Comparison of ENCODE assay signal across 23 cellular contexts in the genomic region with DNA sequence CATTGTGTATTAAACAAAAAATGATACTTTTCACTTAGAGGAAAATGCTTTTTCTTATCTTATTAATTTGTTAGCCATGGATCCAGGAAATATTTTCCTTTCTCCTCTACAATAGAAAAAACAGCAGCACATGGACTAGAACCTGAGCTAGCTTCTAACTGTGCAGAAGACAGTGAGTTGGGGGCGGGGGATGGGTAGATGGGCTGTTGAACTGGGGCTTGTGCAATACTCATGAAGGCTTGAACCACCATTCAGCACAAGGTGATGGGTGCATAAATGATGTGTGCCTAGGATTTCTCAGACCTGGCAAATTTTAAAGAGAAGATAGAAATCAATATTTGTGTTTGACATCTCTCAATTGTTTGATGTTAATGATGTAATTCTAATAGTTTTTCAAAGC. TPM values are rescaled to one million over a fixed set of nuclear protein-coding genes. Genes with fewer than 3 reads are reported as not detected.
DNase-seq lines count a peak whose midpoint lies in the region; ATAC-seq and TF ChIP-seq lines count a peak whose summit lies in the region.
"Had no signal": no experiment of that assay in that cellular context is flagged by ENCODE, and none has a peak within 500 bp of the region (broad histone marks: within the 10 kb centered on the region; RNA-seq: fewer than 3 reads in every experiment).

No MANE protein-coding gene starts in this region.

- H3K27me3 ChIP-seq in right lobe of liver, result no peaks in the 10 kb centered on the region
- H3K27me3 ChIP-seq: BLaER1 treated with 17β-estradiol and CSF1 and Interleukin-3, amounts not matched to agents 10 nM and 100 nM; SJSA1 had no signal

- H3K36me3 Mint-ChIP-seq in WTC11, result no peaks in the 10 kb centered on the region
- H3K36me3 Mint-ChIP-seq: CD4-positive, alpha-beta memory T cell had no signal

- H3K9me3 ChIP-seq in right lobe of liver, result no peaks in the 10 kb centered on the region
- H3K9me3 ChIP-seq: BLaER1 treated with 17β-estradiol and CSF1 and Interleukin-3, amounts not matched to agents 10 nM and 100 nM; Caco-2; SJSA1 had no signal

- no peak for ATAC-seq in left ventricle myocardium superior
- no peak for ATAC-seq in Right ventricle myocardium superior (ENCODE audit: poor library complexity)
- ATAC-seq in WTC11, result no peak
- ATAC-seq in right lobe of liver, result peak; percentile 38 to 73 (median 52)
- no peak for ATAC-seq in HG03432 (IDR thresholded peaks at IDR 0.05; ENCODE audit: unreplicated experiment)
- ATAC-seq: K562 had no signal

- H3K36me3 ChIP-seq in right lobe of liver, result no peaks in the 10 kb centered on the region
- H3K36me3 ChIP-seq: BLaER1 treated with 17β-estradiol and CSF1 and Interleukin-3, amounts not matched to agents 10 nM and 100 nM had no signal

- no peak overlapping the region for H3K4me3 ChIP-seq in right lobe of liver
- H3K4me3 ChIP-seq: BLaER1 treated with 17β-estradiol and CSF1 and Interleukin-3, amounts not matched to agents 10 nM and 100 nM; K562; SJSA1 had no signal

- WGBS in right lobe of liver (ENCODE audit: insufficient coverage, low coverage, low lambda C conversion rate, missing lambda C conversion rate), result no CpG with 5 or more reads among the region's 1 CpG

- no peaks in the 10 kb centered on the region for H3K4me1 ChIP-seq in right lobe of liver
- H3K4me1 ChIP-seq: BLaER1 treated with 17β-estradiol and CSF1 and Interleukin-3, amounts not matched to agents 10 nM and 100 nM; Caco-2; SJSA1 had no signal

- no peaks in the 10 kb centered on the region for H3K4me1 Mint-ChIP-seq in WTC11
- H3K4me1 Mint-ChIP-seq: CD4-positive, alpha-beta memory T cell had no signal

- DNase-seq in left ventricle myocardium superior (peak; percentile 30), Right ventricle myocardium superior (no peak), WTC11 (ENCODE audit: low spot score) (peak; percentile 20), right lobe of liver (peak in 2 of 3 donors; percentile 35 to 60), SK-N-DZ (ENCODE audit: low spot score) (no peak)
- DNase-seq in activated CD4-positive, CD25-positive, alpha-beta regulatory T cell (lab: John Stamatoyannopoulos, UW), result no peak
- no peak for DNase-seq in activated effector memory CD4-positive, alpha-beta T cell treated with Interleukin-2 at 50 U/mL for 16 hours
- DNase-seq: 8988T; Caco-2; CD4-positive, alpha-beta memory T cell; DMS 273 treated with DMSO at 0.1 percent for 48 hours; DMS79 treated with DMSO at 0.1 percent for 48 hours; MM.1S; NCI-H1092; NCI-H1436; NCI-H187 treated with DMSO at 0.1 percent for 48 hours; NCI-H226; NCI-H524; NCI-H774 had no signal

- POLR2A ChIA-PET in WTC11 (lab: Charles Lee), result no interaction called here

- no peak overlapping the region for H3K27ac Mint-ChIP-seq in WTC11
- H3K27ac Mint-ChIP-seq: CD4-positive, alpha-beta memory T cell had no signal

- H3K9me3 Mint-ChIP-seq in WTC11, result no peaks in the 10 kb centered on the region
- H3K9me3 Mint-ChIP-seq: CD4-positive, alpha-beta memory T cell had no signal

- H3K27ac ChIP-seq in right lobe of liver, result no peak overlapping the region
- H3K27ac ChIP-seq: BLaER1 treated with 17β-estradiol and CSF1 and Interleukin-3, amounts not matched to agents 10 nM and 100 nM; SJSA1 had no signal

- H3K27me3 Mint-ChIP-seq in WTC11 (ENCODE audit: low read depth), result no peaks in the 10 kb centered on the region
- H3K27me3 Mint-ChIP-seq: CD4-positive, alpha-beta memory T cell had no signal

- TF ChIP-seq CTCF in WTC11 (IDR thresholded peaks at IDR 0.05) (no peak), right lobe of liver (IDR thresholded peaks at IDR 0.05) (no peak)

- intact Hi-C loops in left ventricle myocardium superior (cut with micrococcal nuclease) (no loop called here), Right ventricle myocardium superior (cut with DNase I) (no loop called here), right lobe of liver (cut with DNase I) (no loop called here)

- TF ChIP-seq POLR2A in right lobe of liver (IDR thresholded peaks at IDR 0.05), result no peak

- CTCF ChIA-PET in WTC11 (lab: Charles Lee), result no interaction called here

- H3K4me3 Mint-ChIP-seq in WTC11, result no peak overlapping the region
- H3K4me3 Mint-ChIP-seq: CD4-positive, alpha-beta memory T cell had no signal

TF ChIP-seq in WTC11, 78 proteins besides CTCF, POLR2A, EP300 and RAD21 (continues in another document):
- no peak for TF ChIP-seq ZNF219 (CRISPR knock-in tag; IDR thresholded peaks at IDR 0.05; ENCODE audit: borderline replicate concordance)
- TF ChIP-seq NR2C2 (CRISPR knock-in tag; IDR thresholded peaks at IDR 0.05), result no peak
- TF ChIP-seq PRRX2 (CRISPR knock-in tag; IDR thresholded peaks at IDR 0.05), result no peak
- TF ChIP-seq ESRRA (CRISPR knock-in tag; IDR thresholded peaks at IDR 0.05; ENCODE audit: borderline replicate concordance), result no peak
- TF ChIP-seq FOXJ3 (CRISPR knock-in tag; IDR thresholded peaks at IDR 0.05; ENCODE audit: borderline replicate concordance), result no peak
- TF ChIP-seq, protein P1, sequence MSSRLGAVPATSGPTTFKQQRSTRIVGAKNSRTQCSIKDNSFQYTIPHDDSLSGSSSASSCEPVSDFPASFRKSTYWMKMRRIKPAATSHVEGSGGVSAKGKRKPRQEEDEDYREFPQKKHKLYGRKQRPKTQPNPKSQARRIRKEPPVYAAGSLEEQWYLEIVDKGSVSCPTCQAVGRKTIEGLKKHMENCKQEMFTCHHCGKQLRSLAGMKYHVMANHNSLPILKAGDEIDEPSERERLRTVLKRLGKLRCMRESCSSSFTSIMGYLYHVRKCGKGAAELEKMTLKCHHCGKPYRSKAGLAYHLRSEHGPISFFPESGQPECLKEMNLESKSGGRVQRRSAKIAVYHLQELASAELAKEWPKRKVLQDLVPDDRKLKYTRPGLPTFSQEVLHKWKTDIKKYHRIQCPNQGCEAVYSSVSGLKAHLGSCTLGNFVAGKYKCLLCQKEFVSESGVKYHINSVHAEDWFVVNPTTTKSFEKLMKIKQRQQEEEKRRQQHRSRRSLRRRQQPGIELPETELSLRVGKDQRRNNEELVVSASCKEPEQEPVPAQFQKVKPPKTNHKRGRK (CRISPR knock-in tag; IDR thresholded peaks at IDR 0.05; ENCODE audit: borderline replicate concordance), result no peak
- TF ChIP-seq, protein P2, sequence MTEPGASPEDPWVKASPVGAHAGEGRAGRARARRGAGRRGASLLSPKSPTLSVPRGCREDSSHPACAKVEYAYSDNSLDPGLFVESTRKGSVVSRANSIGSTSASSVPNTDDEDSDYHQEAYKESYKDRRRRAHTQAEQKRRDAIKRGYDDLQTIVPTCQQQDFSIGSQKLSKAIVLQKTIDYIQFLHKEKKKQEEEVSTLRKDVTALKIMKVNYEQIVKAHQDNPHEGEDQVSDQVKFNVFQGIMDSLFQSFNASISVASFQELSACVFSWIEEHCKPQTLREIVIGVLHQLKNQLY (CRISPR knock-in tag; IDR thresholded peaks at IDR 0.05), result no peak
- TF ChIP-seq RORB (CRISPR knock-in tag; IDR thresholded peaks at IDR 0.05), result no peak
- TF ChIP-seq, protein P3, sequence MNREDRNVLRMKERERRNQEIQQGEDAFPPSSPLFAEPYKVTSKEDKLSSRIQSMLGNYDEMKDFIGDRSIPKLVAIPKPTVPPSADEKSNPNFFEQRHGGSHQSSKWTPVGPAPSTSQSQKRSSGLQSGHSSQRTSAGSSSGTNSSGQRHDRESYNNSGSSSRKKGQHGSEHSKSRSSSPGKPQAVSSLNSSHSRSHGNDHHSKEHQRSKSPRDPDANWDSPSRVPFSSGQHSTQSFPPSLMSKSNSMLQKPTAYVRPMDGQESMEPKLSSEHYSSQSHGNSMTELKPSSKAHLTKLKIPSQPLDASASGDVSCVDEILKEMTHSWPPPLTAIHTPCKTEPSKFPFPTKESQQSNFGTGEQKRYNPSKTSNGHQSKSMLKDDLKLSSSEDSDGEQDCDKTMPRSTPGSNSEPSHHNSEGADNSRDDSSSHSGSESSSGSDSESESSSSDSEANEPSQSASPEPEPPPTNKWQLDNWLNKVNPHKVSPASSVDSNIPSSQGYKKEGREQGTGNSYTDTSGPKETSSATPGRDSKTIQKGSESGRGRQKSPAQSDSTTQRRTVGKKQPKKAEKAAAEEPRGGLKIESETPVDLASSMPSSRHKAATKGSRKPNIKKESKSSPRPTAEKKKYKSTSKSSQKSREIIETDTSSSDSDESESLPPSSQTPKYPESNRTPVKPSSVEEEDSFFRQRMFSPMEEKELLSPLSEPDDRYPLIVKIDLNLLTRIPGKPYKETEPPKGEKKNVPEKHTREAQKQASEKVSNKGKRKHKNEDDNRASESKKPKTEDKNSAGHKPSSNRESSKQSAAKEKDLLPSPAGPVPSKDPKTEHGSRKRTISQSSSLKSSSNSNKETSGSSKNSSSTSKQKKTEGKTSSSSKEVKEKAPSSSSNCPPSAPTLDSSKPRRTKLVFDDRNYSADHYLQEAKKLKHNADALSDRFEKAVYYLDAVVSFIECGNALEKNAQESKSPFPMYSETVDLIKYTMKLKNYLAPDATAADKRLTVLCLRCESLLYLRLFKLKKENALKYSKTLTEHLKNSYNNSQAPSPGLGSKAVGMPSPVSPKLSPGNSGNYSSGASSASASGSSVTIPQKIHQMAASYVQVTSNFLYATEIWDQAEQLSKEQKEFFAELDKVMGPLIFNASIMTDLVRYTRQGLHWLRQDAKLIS (CRISPR knock-in tag; IDR thresholded peaks at IDR 0.05; ENCODE audit: borderline replicate concordance), result no peak

RNA-seq across cellular contexts. Expression of a gene that starts 42.0 kb away (rescaled TPM):
- total RNA-seq in left ventricle myocardium superior (8.1 TPM), Right ventricle myocardium superior (6.8 TPM), WTC11 (2021) (16.0 to 18.4 TPM (median 17.2 TPM) in 3 replicates), right lobe of liver (10 to 100 TPM in 1 of 6 experiments, 1 to 10 TPM in 5; 5.7 to 17.6 (median 8.6) TPM)
- polyA plus RNA-seq in SK-N-DZ (2014; cell fraction: cytosol; rRNA removed), result 3.4 and 4.1 TPM in 2 replicates
- 16.7 and 19.1 TPM in 2 replicates for polyA plus RNA-seq in SK-N-DZ (2014; cell fraction: nucleus; rRNA removed)

Comparison
In these comparisons a context has a peak if more than half of its experiments do, and no peak if none do; other contexts are left out.
1. DNase-seq: peak in left ventricle myocardium superior (single experiment), WTC11 (single experiment) and right lobe of liver (2 of 3); none in Right ventricle myocardium superior (single experiment), activated CD4-positive, CD25-positive, alpha-beta regulatory T cell (0 of 4), SK-N-DZ (single experiment) and activated effector memory CD4-positive, alpha-beta T cell treated with Interleukin-2 at 50 U/mL for 16 hours (single experiment).
2. ATAC-seq: peak in right lobe of liver (4 of 4); none in left ventricle myocardium superior (single experiment), Right ventricle myocardium superior (single experiment), WTC11 (single experiment) and HG03432 (single experiment).